In the genomic region with DNA sequence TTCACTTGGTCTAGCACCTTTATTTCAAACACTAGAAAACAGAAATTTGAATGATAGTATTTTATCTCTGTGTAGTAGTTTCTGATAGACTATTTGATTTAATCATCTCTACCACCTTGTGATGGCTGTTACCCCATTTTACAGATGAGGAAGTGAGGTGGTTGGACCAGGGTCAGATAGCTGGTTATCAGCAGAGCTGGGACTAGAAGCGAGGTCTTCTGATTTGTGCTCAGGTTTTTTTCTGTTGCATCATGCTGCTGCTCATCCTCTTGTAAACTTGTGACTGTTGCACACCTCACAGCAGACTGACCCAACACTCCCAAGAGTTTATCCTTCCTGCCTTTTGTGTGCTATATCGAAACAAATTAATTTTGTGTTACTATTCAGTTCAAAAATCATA, we compare ENCODE assay signal across 1 cellular context.
A peak's percentile ranks its signal among the peaks of the same experiment; 100 is the strongest.
TF ChIP-seq lines count a peak whose summit lies in the region.

No MANE protein-coding gene starts in this region.

TF ChIP-seq in K562, 482 proteins besides CTCF, POLR2A, EP300 and RAD21 (continued from another document and continues in another):
- TF ChIP-seq SMAD1 (IDR thresholded peaks at IDR 0.05; ENCODE audit: low read depth, low read length, partially characterized antibody) = no peak
- TF ChIP-seq CXXC5 (CRISPR knock-in tag; IDR thresholded peaks at IDR 0.05) = peak; percentile 17; the same call in 1 of the 2 replicates
- no peak for TF ChIP-seq NR4A1 (CRISPR knock-in tag; IDR thresholded peaks at IDR 0.05)
- TF ChIP-seq NR4A1 (tag; IDR thresholded peaks at IDR 0.05) = no peak
- TF ChIP-seq GATAD2A (IDR thresholded peaks at IDR 0.05) = no peak
- TF ChIP-seq, protein P1, sequence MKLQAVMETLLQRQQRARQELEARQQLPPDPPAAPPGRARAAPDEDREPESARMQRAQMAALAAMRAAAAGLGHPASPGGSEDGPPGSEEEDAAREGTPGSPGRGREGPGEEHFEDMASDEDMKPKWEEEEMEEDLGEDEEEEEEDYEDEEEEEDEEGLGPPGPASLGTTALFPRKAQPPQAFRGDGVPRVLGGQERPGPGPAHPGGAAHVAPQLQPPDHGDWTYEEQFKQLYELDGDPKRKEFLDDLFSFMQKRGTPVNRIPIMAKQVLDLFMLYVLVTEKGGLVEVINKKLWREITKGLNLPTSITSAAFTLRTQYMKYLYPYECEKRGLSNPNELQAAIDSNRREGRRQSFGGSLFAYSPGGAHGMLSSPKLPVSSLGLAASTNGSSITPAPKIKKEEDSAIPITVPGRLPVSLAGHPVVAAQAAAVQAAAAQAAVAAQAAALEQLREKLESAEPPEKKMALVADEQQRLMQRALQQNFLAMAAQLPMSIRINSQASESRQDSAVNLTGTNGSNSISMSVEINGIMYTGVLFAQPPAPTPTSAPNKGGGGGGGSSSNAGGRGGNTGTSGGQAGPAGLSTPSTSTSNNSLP (IDR thresholded peaks at IDR 0.05; ENCODE audit: borderline replicate concordance, low read depth, low read length) = no peak
- no peak for TF ChIP-seq E2F3 (CRISPR knock-in tag; IDR thresholded peaks at IDR 0.05)
- TF ChIP-seq TCFL5 (CRISPR knock-in tag; conservative IDR thresholded peaks at IDR 0.05) = no peak
- TF ChIP-seq, protein P2, sequence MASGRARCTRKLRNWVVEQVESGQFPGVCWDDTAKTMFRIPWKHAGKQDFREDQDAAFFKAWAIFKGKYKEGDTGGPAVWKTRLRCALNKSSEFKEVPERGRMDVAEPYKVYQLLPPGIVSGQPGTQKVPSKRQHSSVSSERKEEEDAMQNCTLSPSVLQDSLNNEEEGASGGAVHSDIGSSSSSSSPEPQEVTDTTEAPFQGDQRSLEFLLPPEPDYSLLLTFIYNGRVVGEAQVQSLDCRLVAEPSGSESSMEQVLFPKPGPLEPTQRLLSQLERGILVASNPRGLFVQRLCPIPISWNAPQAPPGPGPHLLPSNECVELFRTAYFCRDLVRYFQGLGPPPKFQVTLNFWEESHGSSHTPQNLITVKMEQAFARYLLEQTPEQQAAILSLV (tag; IDR thresholded peaks at IDR 0.05) = no peak
- TF ChIP-seq, protein P3, sequence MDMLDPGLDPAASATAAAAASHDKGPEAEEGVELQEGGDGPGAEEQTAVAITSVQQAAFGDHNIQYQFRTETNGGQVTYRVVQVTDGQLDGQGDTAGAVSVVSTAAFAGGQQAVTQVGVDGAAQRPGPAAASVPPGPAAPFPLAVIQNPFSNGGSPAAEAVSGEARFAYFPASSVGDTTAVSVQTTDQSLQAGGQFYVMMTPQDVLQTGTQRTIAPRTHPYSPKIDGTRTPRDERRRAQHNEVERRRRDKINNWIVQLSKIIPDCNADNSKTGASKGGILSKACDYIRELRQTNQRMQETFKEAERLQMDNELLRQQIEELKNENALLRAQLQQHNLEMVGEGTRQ (CRISPR knock-in tag; IDR thresholded peaks at IDR 0.05) = no peak
- TF ChIP-seq, protein P4, sequence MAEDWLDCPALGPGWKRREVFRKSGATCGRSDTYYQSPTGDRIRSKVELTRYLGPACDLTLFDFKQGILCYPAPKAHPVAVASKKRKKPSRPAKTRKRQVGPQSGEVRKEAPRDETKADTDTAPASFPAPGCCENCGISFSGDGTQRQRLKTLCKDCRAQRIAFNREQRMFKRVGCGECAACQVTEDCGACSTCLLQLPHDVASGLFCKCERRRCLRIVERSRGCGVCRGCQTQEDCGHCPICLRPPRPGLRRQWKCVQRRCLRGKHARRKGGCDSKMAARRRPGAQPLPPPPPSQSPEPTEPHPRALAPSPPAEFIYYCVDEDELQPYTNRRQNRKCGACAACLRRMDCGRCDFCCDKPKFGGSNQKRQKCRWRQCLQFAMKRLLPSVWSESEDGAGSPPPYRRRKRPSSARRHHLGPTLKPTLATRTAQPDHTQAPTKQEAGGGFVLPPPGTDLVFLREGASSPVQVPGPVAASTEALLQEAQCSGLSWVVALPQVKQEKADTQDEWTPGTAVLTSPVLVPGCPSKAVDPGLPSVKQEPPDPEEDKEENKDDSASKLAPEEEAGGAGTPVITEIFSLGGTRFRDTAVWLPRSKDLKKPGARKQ (CRISPR knock-in tag; IDR thresholded peaks at IDR 0.05) = no peak
- TF ChIP-seq TBL1XR1 (IDR thresholded peaks at IDR 0.05; ENCODE audit: low read length in 2 of 2) = no peak
- no peak for TF ChIP-seq CCNT2 (IDR thresholded peaks at IDR 0.05; ENCODE audit: borderline replicate concordance, extremely low read depth, insufficient read length, low read depth, low read length)
- TF ChIP-seq ZNF586 (CRISPR knock-in tag; conservative IDR thresholded peaks at IDR 0.05) = no peak
- TF ChIP-seq, protein P5, sequence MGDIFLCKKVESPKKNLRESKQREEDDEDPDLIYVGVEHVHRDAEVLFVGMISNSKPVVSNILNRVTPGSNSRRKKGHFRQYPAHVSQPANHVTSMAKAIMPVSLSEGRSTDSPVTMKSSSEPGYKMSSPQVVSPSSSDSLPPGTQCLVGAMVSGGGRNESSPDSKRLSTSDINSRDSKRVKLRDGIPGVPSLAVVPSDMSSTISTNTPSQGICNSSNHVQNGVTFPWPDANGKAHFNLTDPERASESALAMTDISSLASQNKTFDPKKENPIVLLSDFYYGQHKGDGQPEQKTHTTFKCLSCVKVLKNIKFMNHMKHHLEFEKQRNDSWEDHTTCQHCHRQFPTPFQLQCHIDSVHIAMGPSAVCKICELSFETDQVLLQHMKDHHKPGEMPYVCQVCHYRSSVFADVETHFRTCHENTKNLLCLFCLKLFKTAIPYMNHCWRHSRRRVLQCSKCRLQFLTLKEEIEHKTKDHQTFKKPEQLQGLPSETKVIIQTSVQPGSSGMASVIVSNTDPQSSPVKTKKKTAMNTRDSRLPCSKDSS (IDR thresholded peaks at IDR 0.05; ENCODE audit: low read depth, partially characterized antibody) = no peak
- no peak for TF ChIP-seq CBX8 (IDR thresholded peaks at IDR 0.05; ENCODE audit: borderline replicate concordance, extremely low read depth, low read depth, low read length, poor library complexity, severe bottlenecking)
- no peak for TF ChIP-seq ZNF561 (CRISPR knock-in tag; conservative IDR thresholded peaks at IDR 0.05)
- no peak for TF ChIP-seq ZFX (CRISPR knock-in tag; IDR thresholded peaks at IDR 0.05)
- TF ChIP-seq, protein P6, sequence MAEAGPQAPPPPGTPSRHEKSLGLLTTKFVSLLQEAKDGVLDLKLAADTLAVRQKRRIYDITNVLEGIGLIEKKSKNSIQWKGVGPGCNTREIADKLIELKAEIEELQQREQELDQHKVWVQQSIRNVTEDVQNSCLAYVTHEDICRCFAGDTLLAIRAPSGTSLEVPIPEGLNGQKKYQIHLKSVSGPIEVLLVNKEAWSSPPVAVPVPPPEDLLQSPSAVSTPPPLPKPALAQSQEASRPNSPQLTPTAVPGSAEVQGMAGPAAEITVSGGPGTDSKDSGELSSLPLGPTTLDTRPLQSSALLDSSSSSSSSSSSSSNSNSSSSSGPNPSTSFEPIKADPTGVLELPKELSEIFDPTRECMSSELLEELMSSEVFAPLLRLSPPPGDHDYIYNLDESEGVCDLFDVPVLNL (CRISPR knock-in tag; IDR thresholded peaks at IDR 0.05; ENCODE audit: low read depth) = no peak
- TF ChIP-seq PTBP1 (IDR thresholded peaks at IDR 0.05; ENCODE audit: low read depth, low read length) = no peak
- TF ChIP-seq ARNT (IDR thresholded peaks at IDR 0.05) = no peak
- no peak for TF ChIP-seq ZNF140 (CRISPR knock-in tag; IDR thresholded peaks at IDR 0.05)
- TF ChIP-seq PHF21A (IDR thresholded peaks at IDR 0.05; ENCODE audit: borderline replicate concordance, low read depth) = no peak
- TF ChIP-seq, protein P7, sequence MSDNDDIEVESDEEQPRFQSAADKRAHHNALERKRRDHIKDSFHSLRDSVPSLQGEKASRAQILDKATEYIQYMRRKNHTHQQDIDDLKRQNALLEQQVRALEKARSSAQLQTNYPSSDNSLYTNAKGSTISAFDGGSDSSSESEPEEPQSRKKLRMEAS (CRISPR knock-in tag; IDR thresholded peaks at IDR 0.05) = no peak
- TF ChIP-seq SIRT6 (IDR thresholded peaks at IDR 0.05; ENCODE audit: low read depth, low read length) = no peak
- TF ChIP-seq, protein P8, sequence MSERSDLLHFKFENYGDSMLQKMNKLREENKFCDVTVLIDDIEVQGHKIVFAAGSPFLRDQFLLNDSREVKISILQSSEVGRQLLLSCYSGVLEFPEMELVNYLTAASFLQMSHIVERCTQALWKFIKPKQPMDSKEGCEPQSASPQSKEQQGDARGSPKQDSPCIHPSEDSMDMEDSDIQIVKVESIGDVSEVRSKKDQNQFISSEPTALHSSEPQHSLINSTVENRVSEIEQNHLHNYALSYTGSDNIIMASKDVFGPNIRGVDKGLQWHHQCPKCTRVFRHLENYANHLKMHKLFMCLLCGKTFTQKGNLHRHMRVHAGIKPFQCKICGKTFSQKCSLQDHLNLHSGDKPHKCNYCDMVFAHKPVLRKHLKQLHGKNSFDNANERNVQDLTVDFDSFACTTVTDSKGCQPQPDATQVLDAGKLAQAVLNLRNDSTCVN (CRISPR knock-in tag; IDR thresholded peaks at IDR 0.05) = no peak
- TF ChIP-seq, protein P9, sequence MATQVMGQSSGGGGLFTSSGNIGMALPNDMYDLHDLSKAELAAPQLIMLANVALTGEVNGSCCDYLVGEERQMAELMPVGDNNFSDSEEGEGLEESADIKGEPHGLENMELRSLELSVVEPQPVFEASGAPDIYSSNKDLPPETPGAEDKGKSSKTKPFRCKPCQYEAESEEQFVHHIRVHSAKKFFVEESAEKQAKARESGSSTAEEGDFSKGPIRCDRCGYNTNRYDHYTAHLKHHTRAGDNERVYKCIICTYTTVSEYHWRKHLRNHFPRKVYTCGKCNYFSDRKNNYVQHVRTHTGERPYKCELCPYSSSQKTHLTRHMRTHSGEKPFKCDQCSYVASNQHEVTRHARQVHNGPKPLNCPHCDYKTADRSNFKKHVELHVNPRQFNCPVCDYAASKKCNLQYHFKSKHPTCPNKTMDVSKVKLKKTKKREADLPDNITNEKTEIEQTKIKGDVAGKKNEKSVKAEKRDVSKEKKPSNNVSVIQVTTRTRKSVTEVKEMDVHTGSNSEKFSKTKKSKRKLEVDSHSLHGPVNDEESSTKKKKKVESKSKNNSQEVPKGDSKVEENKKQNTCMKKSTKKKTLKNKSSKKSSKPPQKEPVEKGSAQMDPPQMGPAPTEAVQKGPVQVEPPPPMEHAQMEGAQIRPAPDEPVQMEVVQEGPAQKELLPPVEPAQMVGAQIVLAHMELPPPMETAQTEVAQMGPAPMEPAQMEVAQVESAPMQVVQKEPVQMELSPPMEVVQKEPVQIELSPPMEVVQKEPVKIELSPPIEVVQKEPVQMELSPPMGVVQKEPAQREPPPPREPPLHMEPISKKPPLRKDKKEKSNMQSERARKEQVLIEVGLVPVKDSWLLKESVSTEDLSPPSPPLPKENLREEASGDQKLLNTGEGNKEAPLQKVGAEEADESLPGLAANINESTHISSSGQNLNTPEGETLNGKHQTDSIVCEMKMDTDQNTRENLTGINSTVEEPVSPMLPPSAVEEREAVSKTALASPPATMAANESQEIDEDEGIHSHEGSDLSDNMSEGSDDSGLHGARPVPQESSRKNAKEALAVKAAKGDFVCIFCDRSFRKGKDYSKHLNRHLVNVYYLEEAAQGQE (CRISPR knock-in tag; IDR thresholded peaks at IDR 0.05; ENCODE audit: low read depth) = no peak
- TF ChIP-seq ZNF134 (CRISPR knock-in tag; conservative IDR thresholded peaks at IDR 0.05) = no peak
- TF ChIP-seq, protein P10, sequence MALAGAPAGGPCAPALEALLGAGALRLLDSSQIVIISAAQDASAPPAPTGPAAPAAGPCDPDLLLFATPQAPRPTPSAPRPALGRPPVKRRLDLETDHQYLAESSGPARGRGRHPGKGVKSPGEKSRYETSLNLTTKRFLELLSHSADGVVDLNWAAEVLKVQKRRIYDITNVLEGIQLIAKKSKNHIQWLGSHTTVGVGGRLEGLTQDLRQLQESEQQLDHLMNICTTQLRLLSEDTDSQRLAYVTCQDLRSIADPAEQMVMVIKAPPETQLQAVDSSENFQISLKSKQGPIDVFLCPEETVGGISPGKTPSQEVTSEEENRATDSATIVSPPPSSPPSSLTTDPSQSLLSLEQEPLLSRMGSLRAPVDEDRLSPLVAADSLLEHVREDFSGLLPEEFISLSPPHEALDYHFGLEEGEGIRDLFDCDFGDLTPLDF (CRISPR knock-in tag; IDR thresholded peaks at IDR 0.05) = no peak
- TF ChIP-seq KDM2B (CRISPR knock-in tag; IDR thresholded peaks at IDR 0.05) = no peak
- no peak for TF ChIP-seq MXI1 (IDR thresholded peaks at IDR 0.05; ENCODE audit: low read depth, low read length)
- no peak for TF ChIP-seq ZNF766 (CRISPR knock-in tag; conservative IDR thresholded peaks at IDR 0.05)
- no peak for TF ChIP-seq POLR3G (IDR thresholded peaks at IDR 0.05; ENCODE audit: extremely low read depth, insufficient read length, insufficient replicate concordance)
- peak; percentile 31; the same call in 1 of the 2 replicates for TF ChIP-seq SPI1 (IDR thresholded peaks at IDR 0.05; ENCODE audit: borderline replicate concordance, low read depth, low read length)
- TF ChIP-seq, protein P11, sequence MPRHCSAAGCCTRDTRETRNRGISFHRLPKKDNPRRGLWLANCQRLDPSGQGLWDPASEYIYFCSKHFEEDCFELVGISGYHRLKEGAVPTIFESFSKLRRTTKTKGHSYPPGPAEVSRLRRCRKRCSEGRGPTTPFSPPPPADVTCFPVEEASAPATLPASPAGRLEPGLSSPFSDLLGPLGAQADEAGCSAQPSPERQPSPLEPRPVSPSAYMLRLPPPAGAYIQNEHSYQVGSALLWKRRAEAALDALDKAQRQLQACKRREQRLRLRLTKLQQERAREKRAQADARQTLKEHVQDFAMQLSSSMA (CRISPR knock-in tag; IDR thresholded peaks at IDR 0.05) = no peak
- TF ChIP-seq CEBPB (tag; IDR thresholded peaks at IDR 0.05) = 0 out of 2 replicates have a peak, but pooled peaks have one; percentile 7
- no peak for TF ChIP-seq ZFPM2 (CRISPR knock-in tag; IDR thresholded peaks at IDR 0.05)
- TF ChIP-seq, protein P12, sequence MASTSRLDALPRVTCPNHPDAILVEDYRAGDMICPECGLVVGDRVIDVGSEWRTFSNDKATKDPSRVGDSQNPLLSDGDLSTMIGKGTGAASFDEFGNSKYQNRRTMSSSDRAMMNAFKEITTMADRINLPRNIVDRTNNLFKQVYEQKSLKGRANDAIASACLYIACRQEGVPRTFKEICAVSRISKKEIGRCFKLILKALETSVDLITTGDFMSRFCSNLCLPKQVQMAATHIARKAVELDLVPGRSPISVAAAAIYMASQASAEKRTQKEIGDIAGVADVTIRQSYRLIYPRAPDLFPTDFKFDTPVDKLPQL (IDR thresholded peaks at IDR 0.05; ENCODE audit: extremely low read depth, insufficient read length) = no peak
- TF ChIP-seq BMI1 (IDR thresholded peaks at IDR 0.05; ENCODE audit: low read length) = no peak
- no peak for TF ChIP-seq POLR2G (IDR thresholded peaks at IDR 0.05; ENCODE audit: low read depth, low read length)
- TF ChIP-seq NR3C1 (CRISPR knock-in tag; IDR thresholded peaks at IDR 0.05) = no peak
- TF ChIP-seq ASH1L (IDR thresholded peaks at IDR 0.05; ENCODE audit: borderline replicate concordance, low read depth, partially characterized antibody) = no peak
- no peak for TF ChIP-seq STAT5B (CRISPR knock-in tag; IDR thresholded peaks at IDR 0.05)
- TF ChIP-seq HNRNPL (IDR thresholded peaks at IDR 0.05; ENCODE audit: low read depth, low read length) = no peak
- no peak for TF ChIP-seq DIDO1 (tag; IDR thresholded peaks at IDR 0.05; ENCODE audit: low read depth)
- peak; percentile 69; the same call in 1 of the 2 replicates for TF ChIP-seq CTBP1 (IDR thresholded peaks at IDR 0.05; ENCODE audit: borderline replicate concordance)
- TF ChIP-seq SRSF1 (IDR thresholded peaks at IDR 0.05; ENCODE audit: low read depth, low read length) = no peak
